In the genomic region with DNA sequence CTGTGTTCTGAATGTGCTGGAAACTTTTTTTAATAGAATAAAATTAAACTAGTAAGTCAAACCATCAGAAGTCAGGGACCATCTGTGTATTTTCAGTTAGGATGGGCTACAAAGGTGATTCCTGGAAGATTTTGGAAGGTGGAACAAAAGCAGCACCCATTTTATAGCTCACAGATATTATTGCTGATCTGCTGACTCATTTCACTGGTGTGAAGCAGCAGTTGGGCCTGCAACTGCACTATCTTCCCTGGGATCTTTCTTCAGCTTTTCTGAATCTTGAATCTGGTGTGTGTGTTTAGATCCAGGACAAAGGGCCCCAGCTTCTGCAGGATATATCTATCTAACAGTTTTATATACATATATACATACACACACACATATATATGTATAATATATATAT, we compare ENCODE assay signal across 30 cellular contexts. TPM values are rescaled to one million over a fixed set of nuclear protein-coding genes. Genes with fewer than 3 reads are reported as not detected.
"Had no signal": no experiment of that assay in that cellular context is flagged by ENCODE, and none has a peak within 500 bp of the region (broad histone marks: within the 10 kb centered on the region; RNA-seq: fewer than 3 reads in every experiment).

No MANE protein-coding gene starts in this region.

- DNase-seq: activated CD4-positive, alpha-beta memory T cell treated with anti-CD3 and anti-CD28 coated beads, Interleukin-2, amount 10 ng/mL, durations not matched to agents 7 days and 5 days; activated CD4-positive, alpha-beta T cell treated with anti-CD3 and anti-CD28 coated beads for 1 hour; activated CD4-positive, alpha-beta T cell treated with anti-CD3 and anti-CD28 coated beads for 48 hours; activated CD4-positive, CD25-positive, alpha-beta regulatory T cell; activated CD8-positive, alpha-beta memory T cell treated with anti-CD3 and anti-CD28 coated beads for 24 hours; activated CD8-positive, alpha-beta memory T cell treated with anti-CD3 and anti-CD28 coated beads, Interleukin-2, amount 10 ng/mL, durations not matched to agents 7 days and 5 days; activated CD8-positive, alpha-beta memory T cell treated with anti-CD3 and anti-CD28 coated beads, Interleukin-2, amount 50 U/mL, for 48 hours; activated effector memory CD4-positive, alpha-beta T cell treated with Interleukin-2 at 50 U/mL for 16 hours; activated naive CD4-positive, alpha-beta T cell treated with anti-CD3 and anti-CD28 coated beads, Interleukin-2, amount 10 ng/mL, durations not matched to agents 7 days and 5 days; activated naive CD8-positive, alpha-beta T cell treated with anti-CD3 and anti-CD28 coated beads, Interleukin-2, amount 50 U/mL, for 24 hours; activated T-cell treated with anti-CD3 and anti-CD28 coated beads, Interleukin-2, amount 50 U/mL, for 48 hours; anterior cingulate cortex; caudate nucleus; cerebellar nuclear complex; MV-4-11; NCI-H1092 treated with DMSO at 0.1 percent for 48 hours; NCI-H1417; NCI-H146; NCI-H187; NCI-H2029 treated with DMSO at 0.1 percent for 48 hours; NCI-H2107; NCI-H2171; NCI-H510A; NCI-H526; NCI-H748 treated with DMSO at 0.1 percent for 48 hours; Right ventricle myocardium superior; WERI-Rb-1 had no signal

- ATAC-seq: activated CD8-positive, alpha-beta memory T cell treated with anti-CD3 and anti-CD28 coated beads, Interleukin-2, amount 10 ng/mL, durations not matched to agents 7 days and 5 days; activated naive CD8-positive, alpha-beta T cell treated with anti-CD3 and anti-CD28 coated beads, Interleukin-2, amount 50 U/mL, for 24 hours had no signal

- H3K27ac ChIP-seq: KMS-11, SK-N-MC, WERI-Rb-1 had no signal

- H3K36me3 ChIP-seq: WERI-Rb-1 had no signal

- H3K4me3 ChIP-seq: SK-N-MC had no signal

RNA-seq across cellular contexts. Expression of a gene that starts 35.6 kb away (rescaled TPM):
- total RNA-seq: activated CD4-positive, alpha-beta memory T cell treated with anti-CD3 and anti-CD28 coated beads, Interleukin-2, amount 10 ng/mL, durations not matched to agents 7 days and 5 days; activated CD8-positive, alpha-beta memory T cell treated with anti-CD3 and anti-CD28 coated beads, Interleukin-2, amount 10 ng/mL, durations not matched to agents 7 days and 5 days; M059J had no signal
